28 cellular contexts compared by ENCODE assay signal in genomic region chr16:69779724-69780123, GRCh38.
"Had no signal": no experiment of that assay in that cellular context is flagged by ENCODE, and none has a peak within 500 bp of the region (broad histone marks: within the 10 kb centered on the region; RNA-seq: fewer than 3 reads in every experiment).

No MANE protein-coding gene starts in this region.

- H3K36me3 ChIP-seq: neural progenitor cell, right atrium auricular region, right lobe of liver, thoracic aorta had no signal

- H3K4me1 ChIP-seq: heart right ventricle, left ventricle myocardium inferior, neural progenitor cell, right atrium auricular region, right lobe of liver, suprapubic skin, tibial artery, upper lobe of right lung had no signal

- H3K9me3 ChIP-seq: mucosa of descending colon, neutrophil, suprapubic skin, upper lobe of right lung had no signal

- H3K27ac Mint-ChIP-seq: neural progenitor cell; progenitor cell of endocrine pancreas; stimulated activated naive CD8-positive, alpha-beta T cell treated with anti-CD3 and anti-CD28 coated beads, Interleukin-15, Interleukin-2, amounts not matched to agents 100 ng/mL and 50 ng/mL, for 24 hours had no signal

- H3K27ac ChIP-seq: heart right ventricle, hepatocyte, left ventricle myocardium inferior, neural progenitor cell, neutrophil, right atrium auricular region, right lobe of liver, suprapubic skin, thoracic aorta, tibial artery, upper lobe of right lung had no signal

- DNase-seq: heart right ventricle; islet precursor cell; left ventricle myocardium inferior; mesendoderm; midbrain; mucosa of descending colon; naive thymus-derived CD4-positive, alpha-beta T cell; nephron progenitor cell; occipital lobe; right lobe of liver; stimulated activated CD4-positive, alpha-beta T cell treated with anti-CD3 and anti-CD28 coated beads, Interleukin-1b, Interleukin-23, amount 100 ng/mL, for 48 hours; stimulated activated CD4-positive, alpha-beta T cell treated with anti-CD3 and anti-CD28 coated beads, Interleukin-2, amount 100 ng/mL, for 48 hours; stimulated activated CD4-positive, alpha-beta T cell treated with anti-CD3 and anti-CD28 coated beads, Interleukin-4, amount 100 ng/mL, for 4 hours; stimulated activated CD8-positive, alpha-beta memory T cell treated with anti-CD3 and anti-CD28 coated beads, Interleukin-4, amount 100 ng/mL, for 48 hours; stimulated activated naive CD4-positive, alpha-beta T cell; tibial artery; trophoblast cell; upper lobe of right lung had no signal

- H2AFZ ChIP-seq: hepatocyte, neural progenitor cell had no signal

- H3K9me3 Mint-ChIP-seq: neural progenitor cell had no signal

- ATAC-seq: heart right ventricle; mucosa of descending colon; naive thymus-derived CD4-positive, alpha-beta T cell; right lobe of liver; upper lobe of right lung had no signal

- H3K4me3 ChIP-seq: heart right ventricle, hepatocyte, left ventricle myocardium inferior, lung, mucosa of descending colon, neural progenitor cell, right atrium auricular region, right lobe of liver, smooth muscle cell, suprapubic skin, thoracic aorta, tibial artery, upper lobe of right lung had no signal

- H3K27me3 Mint-ChIP-seq: naive thymus-derived CD4-positive, alpha-beta T cell; progenitor cell of endocrine pancreas; stimulated activated naive CD8-positive, alpha-beta T cell treated with anti-CD3 and anti-CD28 coated beads, Interleukin-15, Interleukin-2, amounts not matched to agents 100 ng/mL and 50 ng/mL, for 24 hours had no signal

- H3K9ac ChIP-seq: neural progenitor cell had no signal

- H3K4me3 Mint-ChIP-seq: naive thymus-derived CD4-positive, alpha-beta T cell; nephron progenitor cell; neural progenitor cell; stimulated activated naive CD8-positive, alpha-beta T cell treated with anti-CD3 and anti-CD28 coated beads, Interleukin-15, Interleukin-2, amounts not matched to agents 100 ng/mL and 50 ng/mL, for 24 hours had no signal

- H3K4me2 ChIP-seq: hepatocyte, neural progenitor cell, smooth muscle cell had no signal

- H3K4me1 Mint-ChIP-seq: nephron progenitor cell, neural progenitor cell had no signal

- H3K27me3 ChIP-seq: heart right ventricle, hepatocyte, neural progenitor cell, neutrophil, right atrium auricular region, right lobe of liver, suprapubic skin, tibial artery, upper lobe of right lung had no signal
